ENCODE assay signal across 16 cellular contexts in genomic region chr3:129491077-129491476, GRCh38. TPM values are rescaled to one million over a fixed set of nuclear protein-coding genes. Genes with fewer than 3 reads are reported as not detected.
DNase-seq lines count a peak whose midpoint lies in the region; ATAC-seq and TF ChIP-seq lines count a peak whose summit lies in the region.
"Not testable (repeated sequence)": the region's sequence is repeated elsewhere in the genome, so short reads cannot be mapped to it uniquely, and the experiment has no call there.
"Had no signal": no experiment of that assay in that cellular context is flagged by ENCODE, and none has a peak within 500 bp of the region (broad histone marks: within the 10 kb centered on the region; RNA-seq: fewer than 3 reads in every experiment).

No MANE protein-coding gene starts in this region.

- H2AFZ ChIP-seq in mammary epithelial cell (ENCODE audit: low read depth, low read length), result not testable (repeated sequence)

- peak overlapping the region; percentile 34 for H3K27ac Mint-ChIP-seq in stimulated activated memory B cell treated with anti-CD40 and anti-IgM and Interleukin-4, amounts not matched to agents 10 μg/mL and 1 μg/mL and 100 μg/mL, for 72 hours

- H3K36me3 ChIP-seq in HUES6 (ENCODE audit: control insufficient read depth, insufficient read depth, low read length) (peaks cover 11% of the 10 kb centered on the region), gastroesophageal sphincter (peaks cover 0 to 83% of the 10 kb centered on the region in 2 donors), muscle layer of colon (ENCODE audit: insufficient read depth, low read length) (peaks cover 16% of the 10 kb centered on the region)
- not testable (repeated sequence) for H3K36me3 ChIP-seq in mammary epithelial cell (ENCODE audit: insufficient read depth, low read length); aorta (ENCODE audit: control insufficient read depth in 1 of 2, insufficient read depth in 2 of 2, low read length in 1 of 2)

- H3K27me3 ChIP-seq in HUES6 (ENCODE audit: control insufficient read depth, insufficient read depth, low read length); mammary epithelial cell (ENCODE audit: insufficient read depth, low read length); gastroesophageal sphincter; muscle layer of colon (ENCODE audit: control insufficient read depth in 1 of 2, insufficient read depth in 2 of 2, low read length in 2 of 2); aorta (ENCODE audit: control insufficient read depth in 1 of 2, insufficient read depth in 2 of 2, low read length in 1 of 2): not testable (repeated sequence)

- CTCF ChIA-PET in mammary epithelial cell (lab: Charles Lee; ENCODE audit: low non-redundant PET), result not testable (repeated sequence)

- H3K4me1 ChIP-seq in HUES6 (ENCODE audit: control insufficient read depth, insufficient read depth, low read length), result peaks cover 39% of the 10 kb centered on the region
- H3K4me1 ChIP-seq in mammary epithelial cell (ENCODE audit: insufficient read depth, low read length), result peaks cover 25% of the 10 kb centered on the region
- peaks cover 0 to 18% (median 6%) of the 10 kb centered on the region in 3 donors for H3K4me1 ChIP-seq in gastroesophageal sphincter
- peaks cover 10% of the 10 kb centered on the region for H3K4me1 ChIP-seq in muscle layer of colon (ENCODE audit: insufficient read depth, low read length)
- H3K4me1 ChIP-seq in aorta (ENCODE audit: control insufficient read depth in 1 of 2, insufficient read depth in 2 of 2, low read length in 2 of 2), result not testable (repeated sequence)

- not testable (repeated sequence) for TF ChIP-seq POLR2A in gastroesophageal sphincter (IDR thresholded peaks at IDR 0.05)

- TF ChIP-seq CTCF in mammary epithelial cell (conservative IDR thresholded peaks at IDR 0.05 in 1 of 2, IDR thresholded peaks at IDR 0.05 in 1 of 2; ENCODE audit: extremely low read depth in 1 of 2, insufficient read depth in 1 of 2, low read depth in 1 of 2, low read length in 2 of 2); gastroesophageal sphincter (IDR thresholded peaks at IDR 0.05): not testable (repeated sequence)

- WGBS in mammary epithelial cell (ENCODE audit: low coverage, missing lambda C conversion rate), result 90% methylated on average over 4 of the region's 4 CpGs
- WGBS in gastroesophageal sphincter (ENCODE audit: low coverage in 1 of 2), 2 donors, result no CpG with 5 or more reads among the region's 4 CpGs
- WGBS in aorta, 2 donors, result 89 to 92% methylated on average over 4 of the region's 4 CpGs

- not testable (repeated sequence) for H3K79me2 ChIP-seq in mammary epithelial cell (ENCODE audit: insufficient read depth, low read length)

- not testable (repeated sequence) for H4K20me1 ChIP-seq in mammary epithelial cell (ENCODE audit: insufficient read depth, low read length)

- H3K4me3 ChIP-seq in HUES6 (ENCODE audit: low read depth, low read length); mammary epithelial cell (replicated peaks in 1 of 3; ENCODE audit: insufficient read depth in 1 of 3, low read depth in 2 of 3, low read length in 3 of 3); gastroesophageal sphincter; muscle layer of colon (ENCODE audit: low read depth in 1 of 2, low read length in 2 of 2); aorta (ENCODE audit: low read length in 2 of 2): not testable (repeated sequence)

- TF ChIP-seq EP300 in gastroesophageal sphincter (IDR thresholded peaks at IDR 0.05), result not testable (repeated sequence)

- H3K9me3 ChIP-seq in HUES6 (ENCODE audit: control insufficient read depth, insufficient read depth, low read depth, low read length); mammary epithelial cell (replicated peaks; ENCODE audit: insufficient read depth, low read length); gastroesophageal sphincter; muscle layer of colon (ENCODE audit: low read length); aorta (ENCODE audit: control insufficient read depth, low read length): not testable (repeated sequence)

- not testable (repeated sequence) for BruUV-seq in mammary epithelial cell (replicated peaks; lab: Mats Ljungman, UMichigan)

- H3K27ac ChIP-seq in HUES6 (ENCODE audit: low read depth, low read length) (peak overlapping the region; percentile 24; the same call in 1 of the 2 replicates), gastroesophageal sphincter (peak overlapping the region in 3 of 4 donors; percentile 71 to 80 (median 73)), muscle layer of colon (ENCODE audit: low read depth, low read length) (peak overlapping the region; percentile 10), aorta (ENCODE audit: low read depth in 1 of 2, low read length in 2 of 2) (peak overlapping the region; percentile 62 to 86)
- not testable (repeated sequence) for H3K27ac ChIP-seq in mammary epithelial cell (ENCODE audit: insufficient read depth, low read depth, low read length)

- H3K36me3 Mint-ChIP-seq in stimulated activated memory B cell treated with anti-CD40 and anti-IgM and Interleukin-4, amounts not matched to agents 10 μg/mL and 1 μg/mL and 100 μg/mL, for 72 hours, result peaks cover 15% of the 10 kb centered on the region

- H3K9ac ChIP-seq in HUES6 (ENCODE audit: low read length); muscle layer of colon (ENCODE audit: low read length): not testable (repeated sequence)
- peak overlapping the region; percentile 17 for H3K9ac ChIP-seq in mammary epithelial cell (ENCODE audit: insufficient read depth, low read length)

- not testable (repeated sequence) for DNase-seq in mammary epithelial cell, aorta

- H3K27me3 Mint-ChIP-seq in stimulated activated memory B cell treated with anti-CD40 and anti-IgM and Interleukin-4, amounts not matched to agents 10 μg/mL and 1 μg/mL and 100 μg/mL, for 72 hours, result not testable (repeated sequence)

- not testable (repeated sequence) for H3K4me2 ChIP-seq in mammary epithelial cell (ENCODE audit: insufficient read depth, low read depth, low read length)

- in situ Hi-C loops in mammary epithelial cell (cut with MboI; ENCODE audit: low sequenced_read_pairs in 2 of 2), result loop anchor here in 1 of 2 donors (10.0 to 25.0 kb wide), 2 partner anchors 344 to 446 kb away; no protein-coding TSS in a partner anchor

- not testable (repeated sequence) for H3K9me3 Mint-ChIP-seq in stimulated activated memory B cell treated with anti-CD40 and anti-IgM and Interleukin-4, amounts not matched to agents 10 μg/mL and 1 μg/mL and 100 μg/mL, for 72 hours

- dilution Hi-C loops in mammary epithelial cell (cut with HindIII; ENCODE audit: low sequenced_read_pairs), result loop anchor here (5.0 kb wide), 1 partner anchor 101 kb away; no protein-coding TSS in a partner anchor

- not testable (repeated sequence) for ATAC-seq in gastroesophageal sphincter; stimulated activated memory B cell treated with anti-CD40 and anti-IgM and Interleukin-4, amounts not matched to agents 10 μg/mL and 1 μg/mL and 100 μg/mL, for 72 hours; aorta (ENCODE audit: low FRiP score)

- intact Hi-C loops in mammary epithelial cell (cut with micrococcal nuclease), result loop anchor here (2.0 to 10.0 kb wide), 3 partner anchors 160 to 604 kb away; no protein-coding TSS in a partner anchor
- intact Hi-C loops in aorta (cut with DNase I), result loop anchor here (2.0 to 10.0 kb wide), 7 partner anchors 71 to 444 kb away; partner anchors contain the start of gene PLXND1 (in 1 of the 2)

- H3K4me1 Mint-ChIP-seq in stimulated activated memory B cell treated with anti-CD40 and anti-IgM and Interleukin-4, amounts not matched to agents 10 μg/mL and 1 μg/mL and 100 μg/mL, for 72 hours, result not testable (repeated sequence)

- not testable (repeated sequence) for H3K4me3 Mint-ChIP-seq in stimulated activated memory B cell treated with anti-CD40 and anti-IgM and Interleukin-4, amounts not matched to agents 10 μg/mL and 1 μg/mL and 100 μg/mL, for 72 hours

RNA-seq across cellular contexts. Expression of gene RHO, which starts 37.4 kb away (rescaled TPM):
- total RNA-seq in mammary epithelial cell (not detected), gastroesophageal sphincter (not detected), aorta (under 1 TPM in 1 of 2 donors, not detected in 1; 0.15 TPM)
- polyA plus RNA-seq in mammary epithelial cell (not detected), aorta (not detected)
- polyA minus RNA-seq in mammary epithelial cell, result not detected
- total RNA-seq: activated CD4-positive, alpha-beta T cell treated with anti-CD3 and anti-CD28 coated beads, Interleukin-2, amount 10 ng/mL, durations not matched to agents 7 days and 5 days; activated naive CD8-positive, alpha-beta T cell treated with anti-CD3 and anti-CD28 coated beads, Interleukin-2, amount 10 ng/mL, durations not matched to agents 7 days and 5 days; activated T-helper 2 cell treated with anti-CD3 and anti-CD28 coated beads, Interferon-gamma antibody, Interleukin-2, Interleukin-4, amounts not matched to agents 10 μg/mL and 5 μg/mL and 100 μg/mL, durations not matched to agents 14 hours and 24 hours and 36 hours; cardiac septum; HT1080; lung microvascular endothelial cell; naive thymus-derived CD4-positive, alpha-beta T cell; subcutaneous adipose tissue; T-helper 1 cell treated with Interleukin-12 subunit alpha and Interleukin-12 subunit beta and Interleukin-4 antibody, amounts not matched to agents 30 ng/mL and 1 ng/mL, for 36 hours had no signal
- polyA plus RNA-seq: immature natural killer cell; naive thymus-derived CD4-positive, alpha-beta T cell had no signal

RNA-seq across cellular contexts. Expression of gene IFT122, which starts 51.1 kb away (rescaled TPM):
- total RNA-seq in mammary epithelial cell (10 to 100 TPM; 14.7 to 17.2 TPM), gastroesophageal sphincter (10 to 100 TPM; 18.1 to 38.3 (median 26.8) TPM), aorta (10 to 100 TPM; 30.8 to 33.5 TPM)
- polyA plus RNA-seq in mammary epithelial cell (11.9 TPM), aorta (10 to 100 TPM; 10.1 to 41.2 TPM)
- 71.8 TPM for polyA minus RNA-seq in mammary epithelial cell

RNA-seq across cellular contexts. Expression of gene MBD4, which starts 51.3 kb away (rescaled TPM):
- 10 to 100 TPM; 35.0 to 35.8 TPM for total RNA-seq in mammary epithelial cell
- polyA plus RNA-seq in mammary epithelial cell, result 20.6 TPM
- polyA minus RNA-seq in mammary epithelial cell, result 35.2 TPM
- total RNA-seq in gastroesophageal sphincter, result 10 to 100 TPM; 11.4 to 38.6 (median 18.8) TPM
- 10 to 100 TPM; 23.9 to 31.2 TPM for total RNA-seq in aorta
- 10 to 100 TPM; 18.7 to 28.7 TPM for polyA plus RNA-seq in aorta

RNA-seq across cellular contexts. Expression of gene H1-8, which starts 51.9 kb away (rescaled TPM):
- total RNA-seq in mammary epithelial cell, result not detected
- polyA plus RNA-seq in mammary epithelial cell, result not detected
- not detected for polyA minus RNA-seq in mammary epithelial cell
- not detected for total RNA-seq in gastroesophageal sphincter
- not detected for total RNA-seq in aorta
- polyA plus RNA-seq in aorta, result not detected
- total RNA-seq: activated CD4-positive, alpha-beta T cell treated with anti-CD3 and anti-CD28 coated beads, Interleukin-2, amount 10 ng/mL, durations not matched to agents 7 days and 5 days; activated naive CD8-positive, alpha-beta T cell treated with anti-CD3 and anti-CD28 coated beads, Interleukin-2, amount 10 ng/mL, durations not matched to agents 7 days and 5 days; activated T-helper 2 cell treated with anti-CD3 and anti-CD28 coated beads, Interferon-gamma antibody, Interleukin-2, Interleukin-4, amounts not matched to agents 10 μg/mL and 5 μg/mL and 100 μg/mL, durations not matched to agents 14 hours and 24 hours and 36 hours; cardiac septum; HT1080; lung microvascular endothelial cell; naive thymus-derived CD4-positive, alpha-beta T cell; subcutaneous adipose tissue; T-helper 1 cell treated with Interleukin-12 subunit alpha and Interleukin-12 subunit beta and Interleukin-4 antibody, amounts not matched to agents 30 ng/mL and 1 ng/mL, for 36 hours had no signal
- polyA plus RNA-seq: immature natural killer cell; naive thymus-derived CD4-positive, alpha-beta T cell had no signal
